In the genomic region with DNA sequence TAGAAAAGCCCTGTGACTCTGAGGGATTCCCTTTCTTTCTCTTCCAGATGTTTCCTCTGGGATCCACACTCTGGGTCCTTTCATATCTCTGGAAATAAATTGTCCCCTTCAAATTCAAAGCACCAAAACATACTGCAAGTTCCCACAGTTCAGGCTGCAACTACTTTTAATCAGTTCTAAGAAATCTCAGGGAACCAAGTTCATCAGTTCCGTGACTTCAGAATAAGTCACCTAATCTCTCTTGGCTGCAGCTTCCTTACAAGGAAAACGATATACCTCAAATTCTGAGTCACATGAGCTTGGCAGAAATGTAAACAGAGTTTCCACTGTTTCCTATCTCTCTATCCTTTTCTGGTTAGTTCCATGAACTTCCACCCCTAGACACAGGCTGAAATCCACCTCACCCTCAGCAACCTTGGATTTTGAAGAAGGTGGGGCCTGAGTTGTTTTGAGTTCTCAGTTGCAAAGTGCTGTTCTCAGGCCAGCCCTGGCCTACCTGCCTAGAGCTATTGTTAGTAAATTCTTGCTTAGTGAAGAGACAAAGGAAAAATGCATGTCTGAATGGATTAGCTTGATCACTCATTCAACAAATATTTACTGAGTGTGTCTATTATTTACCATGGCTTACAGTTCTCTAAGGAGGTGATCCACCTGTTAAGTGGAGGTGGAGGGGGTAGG, we compare ENCODE assay signal across 11 cellular contexts. TPM values are rescaled to one million over a fixed set of nuclear protein-coding genes. Genes with fewer than 3 reads are reported as not detected.
DNase-seq lines count a peak whose midpoint lies in the region; ATAC-seq and TF ChIP-seq lines count a peak whose summit lies in the region.
"Had no signal": no experiment of that assay in that cellular context is flagged by ENCODE, and none has a peak within 500 bp of the region (broad histone marks: within the 10 kb centered on the region; RNA-seq: fewer than 3 reads in every experiment).

No MANE protein-coding gene starts in this region.

- CTCF ChIA-PET in mammary epithelial cell (lab: Charles Lee; ENCODE audit: low non-redundant PET): interaction anchor here (0.6 to 1.0 kb wide), 2 partner anchors 46 to 59 kb away, joined by 4 to 7 read pairs; partner anchors contain the start of gene IL6

- peak overlapping the region; percentile 55 for H3K27ac ChIP-seq in mammary epithelial cell (ENCODE audit: insufficient read depth, low read depth, low read length)
- no peak overlapping the region for H3K27ac ChIP-seq in gastrocnemius medialis

- no TSS peak for BruUV-seq in mammary epithelial cell (replicated peaks; lab: Mats Ljungman, UMichigan)

- H3K4me3 ChIP-seq in mammary epithelial cell (replicated peaks in 1 of 3; ENCODE audit: insufficient read depth in 1 of 3, low read depth in 2 of 3, low read length in 3 of 3) (no peak overlapping the region), gastrocnemius medialis (no peak overlapping the region)

- DNase-seq in EH (ENCODE audit: low read depth) (peak; percentile 83), M059J (ENCODE audit: low read depth) (peak; percentile 97), mammary epithelial cell (peak; percentile 92), kidney tubule cell (ENCODE audit: low spot score) (peak; percentile 94), gastrocnemius medialis (no peak)
- DNase-seq: activated T-cell treated with anti-CD3 and anti-CD28 coated beads, Interleukin-2, amount 50 U/mL, for 4 hours; NCI-H1694 had no signal

- H3K27me3 ChIP-seq in mammary epithelial cell (ENCODE audit: insufficient read depth, low read length) (no peaks in the 10 kb centered on the region), gastrocnemius medialis (no peaks in the 10 kb centered on the region)

- H3K79me2 ChIP-seq in mammary epithelial cell (ENCODE audit: insufficient read depth, low read length): no peaks in the 10 kb centered on the region

- no peaks in the 10 kb centered on the region for H3K36me3 ChIP-seq in mammary epithelial cell (ENCODE audit: insufficient read depth, low read length)
- no peaks in the 10 kb centered on the region for H3K36me3 ChIP-seq in gastrocnemius medialis

- TF ChIP-seq POLR2A in gastrocnemius medialis (IDR thresholded peaks at IDR 0.05): no peak

- in situ Hi-C loops in mammary epithelial cell (cut with MboI; ENCODE audit: low sequenced_read_pairs in 2 of 2) (loop anchor here in 1 of 2 donors (5.0 kb wide), 1 partner anchor 95 kb away; no protein-coding TSS in a partner anchor), gastrocnemius medialis (cut with MboI; ENCODE audit: low sequenced_read_pairs in 4 of 4) (no loop called here)

- H3K9me3 ChIP-seq in mammary epithelial cell (replicated peaks; ENCODE audit: insufficient read depth, low read length) (no peaks in the 10 kb centered on the region), gastrocnemius medialis (no peaks in the 10 kb centered on the region)

- 0% methylated on average over 2 of the region's 2 CpGs for WGBS in mammary epithelial cell (ENCODE audit: low coverage, missing lambda C conversion rate)

- no peaks in the 10 kb centered on the region for H4K20me1 ChIP-seq in mammary epithelial cell (ENCODE audit: insufficient read depth, low read length)

- H3K4me1 ChIP-seq in mammary epithelial cell (ENCODE audit: insufficient read depth, low read length) (peaks cover 45% of the 10 kb centered on the region), gastrocnemius medialis (no peaks in the 10 kb centered on the region)

- no peak for TF ChIP-seq CTCF in mammary epithelial cell (conservative IDR thresholded peaks at IDR 0.05 in 1 of 2, IDR thresholded peaks at IDR 0.05 in 1 of 2; ENCODE audit: extremely low read depth in 1 of 2, insufficient read depth in 1 of 2, low read depth in 1 of 2, low read length in 2 of 2)
- TF ChIP-seq CTCF in gastrocnemius medialis (IDR thresholded peaks at IDR 0.05 in 4 of 5, conservative IDR thresholded peaks at IDR 0.05 in 1 of 5): no peak

- ATAC-seq in GM21423 (IDR thresholded peaks at IDR 0.05; ENCODE audit: unreplicated experiment) (no peak), HG02571 (IDR thresholded peaks at IDR 0.05; ENCODE audit: unreplicated experiment) (no peak), GM18868 (IDR thresholded peaks at IDR 0.05; ENCODE audit: unreplicated experiment) (no peak), gastrocnemius medialis (no peak)
- ATAC-seq: activated T-cell treated with anti-CD3 and anti-CD28 coated beads, Interleukin-2, amount 50 U/mL, for 4 hours had no signal

- H3K4me2 ChIP-seq in mammary epithelial cell (ENCODE audit: insufficient read depth, low read depth, low read length): peak overlapping the region; percentile 10

- intact Hi-C loops in mammary epithelial cell (cut with micrococcal nuclease) (loop anchor here (1.0 to 10.0 kb wide), 5 partner anchors 51 to 187 kb away; no protein-coding TSS in a partner anchor), gastrocnemius medialis (cut with DNase I; ENCODE audit: low total_unique reads) (no loop called here)

- no peak overlapping the region for H3K9ac ChIP-seq in mammary epithelial cell (ENCODE audit: insufficient read depth, low read length)

- dilution Hi-C loops in mammary epithelial cell (cut with HindIII; ENCODE audit: low sequenced_read_pairs): loop anchor here (10.0 kb wide), 1 partner anchor 47 kb away; no protein-coding TSS in a partner anchor

- peak overlapping the region; percentile 24 for H2AFZ ChIP-seq in mammary epithelial cell (ENCODE audit: low read depth, low read length)

RNA-seq across cellular contexts. Expression of gene IL6, which starts 59.3 kb away (rescaled TPM):
- total RNA-seq in M059J (2014; rRNA removed; shearing (Covaris generic)): 9.4 and 14.2 TPM in 2 replicates
- total RNA-seq in mammary epithelial cell (under 1 TPM in 1 of 2 donors, not detected in 1; 0.66 TPM), gastrocnemius medialis (1 to 10 TPM in 2 of 4 donors, not detected in 2; 2.4 to 3.1 TPM)
- not detected for polyA plus RNA-seq in mammary epithelial cell
- polyA minus RNA-seq in mammary epithelial cell: not detected
- polyA plus RNA-seq: neural cell had no signal

Comparison
In these comparisons a context has a peak if more than half of its experiments do, and no peak if none do; other contexts are left out.
1. DNase-seq: peak in EH (single experiment), M059J (single experiment), mammary epithelial cell (single experiment) and kidney tubule cell (single experiment); none in gastrocnemius medialis (0 of 2).